In the genomic region with DNA sequence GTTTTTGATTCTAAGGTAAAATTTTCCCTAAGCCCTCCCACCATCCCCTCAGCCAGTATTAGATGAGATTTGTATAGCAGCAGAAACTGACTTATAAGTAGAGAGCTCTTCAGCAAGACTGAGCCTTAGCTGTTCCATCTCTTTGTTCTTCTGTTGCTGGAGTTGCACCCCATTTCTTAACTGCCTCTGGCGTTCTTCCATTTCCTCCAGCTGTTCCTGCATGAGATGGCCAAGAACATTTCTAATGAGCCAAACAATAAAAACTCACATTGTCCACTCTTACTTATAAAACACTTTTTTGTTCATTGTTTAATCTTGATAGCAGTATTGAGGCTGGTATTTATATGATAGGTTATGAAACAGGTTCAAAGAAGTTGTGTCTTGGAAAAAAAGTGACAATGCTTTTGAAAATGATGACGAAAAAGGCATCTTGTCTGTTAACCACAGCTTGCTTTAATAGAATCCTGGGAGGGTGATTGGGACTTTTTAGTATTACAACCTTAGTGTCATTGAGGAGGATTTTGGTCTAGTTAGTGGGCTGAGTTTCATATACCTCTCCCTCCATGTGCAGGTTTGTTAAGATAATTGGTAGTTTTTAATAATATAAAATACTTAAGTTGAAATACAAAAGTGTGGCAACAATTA, we compare ENCODE assay signal across 10 cellular contexts. TPM values are rescaled to one million over a fixed set of nuclear protein-coding genes. Genes with fewer than 3 reads are reported as not detected.
DNase-seq lines count a peak whose midpoint lies in the region; ATAC-seq and TF ChIP-seq lines count a peak whose summit lies in the region.
"Had no signal": no experiment of that assay in that cellular context is flagged by ENCODE, and none has a peak within 500 bp of the region (broad histone marks: within the 10 kb centered on the region; RNA-seq: fewer than 3 reads in every experiment).

No MANE protein-coding gene starts in this region.

- TF ChIP-seq CTCF in neural crest cell (conservative IDR thresholded peaks at IDR 0.05) = no peak

- no peaks in the 10 kb centered on the region for H3K4me1 Mint-ChIP-seq in neural crest cell

- peaks cover 27% of the 10 kb centered on the region for H3K36me3 ChIP-seq in ACC112 (ENCODE audit: insufficient read depth, low read length)

- no peaks in the 10 kb centered on the region for H3K4me1 ChIP-seq in ACC112 (ENCODE audit: control insufficient read depth, insufficient read depth, low read length, unreplicated experiment)

- no peaks in the 10 kb centered on the region for H3K27me3 Mint-ChIP-seq in neural crest cell (ENCODE audit: low read depth)
- H3K27me3 Mint-ChIP-seq: activated naive CD8-positive, alpha-beta T cell treated with anti-CD3 and anti-CD28 coated beads, Interleukin-2, amount 10 ng/mL, durations not matched to agents 7 days and 5 days had no signal

- H3K4me3 ChIP-seq in ACC112 (ENCODE audit: low read depth, low read length) = no peak overlapping the region

- H3K36me3 Mint-ChIP-seq in neural crest cell (ENCODE audit: low read depth) = peaks cover 31% of the 10 kb centered on the region

- ATAC-seq in GM21723 (IDR thresholded peaks at IDR 0.05; ENCODE audit: unreplicated experiment) (no peak), HG03045 (IDR thresholded peaks at IDR 0.05; ENCODE audit: unreplicated experiment) (no peak), HG02938 (IDR thresholded peaks at IDR 0.05; ENCODE audit: unreplicated experiment) (no peak)

- peak overlapping the region; percentile 7; the same call in 1 of the 2 replicates for H3K27ac ChIP-seq in ACC112 (ENCODE audit: low read depth, low read length)

- peak overlapping the region; percentile 51 for H3K27ac Mint-ChIP-seq in neural crest cell (ENCODE audit: unreplicated experiment)
- H3K27ac Mint-ChIP-seq: activated naive CD8-positive, alpha-beta T cell treated with anti-CD3 and anti-CD28 coated beads, Interleukin-2, amount 10 ng/mL, durations not matched to agents 7 days and 5 days had no signal

- no peaks in the 10 kb centered on the region for H3K27me3 ChIP-seq in ACC112 (ENCODE audit: insufficient read depth, low read length)

- no peak overlapping the region for H3K4me3 Mint-ChIP-seq in neural crest cell
- H3K4me3 Mint-ChIP-seq: activated naive CD8-positive, alpha-beta T cell treated with anti-CD3 and anti-CD28 coated beads, Interleukin-2, amount 10 ng/mL, durations not matched to agents 7 days and 5 days had no signal

- no peaks in the 10 kb centered on the region for H3K9me3 Mint-ChIP-seq in neural crest cell
- H3K9me3 Mint-ChIP-seq: activated naive CD8-positive, alpha-beta T cell treated with anti-CD3 and anti-CD28 coated beads, Interleukin-2, amount 10 ng/mL, durations not matched to agents 7 days and 5 days had no signal

- DNase-seq in RPMI7951 (ENCODE audit: low read depth) (peak; percentile 25), fibroblast of gingiva (ENCODE audit: low read depth) (peak; percentile 78), neural crest cell (ENCODE audit: low read depth, low spot score) (no peak), T-helper 2 cell (no peak)
- DNase-seq: activated naive CD8-positive, alpha-beta T cell treated with anti-CD3 and anti-CD28 coated beads, Interleukin-2, amount 10 ng/mL, durations not matched to agents 7 days and 5 days; COR-L47 had no signal

- no peak overlapping the region for H2AFZ ChIP-seq in ACC112 (ENCODE audit: low read length, unreplicated experiment)

- H3K79me2 ChIP-seq in ACC112 (ENCODE audit: control insufficient read depth, insufficient read depth, low read length, unreplicated experiment) = peaks cover 3% of the 10 kb centered on the region

RNA-seq across cellular contexts. Expression of a gene that starts 18.3 kb away (rescaled TPM):
- total RNA-seq in RPMI7951 (2014; rRNA removed; shearing (Covaris generic)) = 20.5 and 21.5 TPM in 2 replicates
- total RNA-seq in neural crest cell = 0.12 TPM in 1 of 2 replicates, not detected in the other
- total RNA-seq: activated naive CD8-positive, alpha-beta T cell treated with anti-CD3 and anti-CD28 coated beads, Interleukin-2, amount 10 ng/mL, durations not matched to agents 7 days and 5 days had no signal

RNA-seq across cellular contexts. Expression of a gene that starts 33.3 kb away (rescaled TPM):
- total RNA-seq in RPMI7951 (2014; rRNA removed; shearing (Covaris generic)) = 83.0 and 90.5 TPM in 2 replicates
- total RNA-seq in neural crest cell = 492 and 494 TPM in 2 replicates

RNA-seq across cellular contexts. Expression of a gene that starts 33.9 kb away (rescaled TPM):
- 62.4 and 83.5 TPM in 2 replicates for total RNA-seq in RPMI7951 (2014; rRNA removed; shearing (Covaris generic))
- total RNA-seq in neural crest cell = 49.1 and 53.1 TPM in 2 replicates

Comparison
In these comparisons a context has a peak if more than half of its experiments do, and no peak if none do; other contexts are left out.
1. DNase-seq: peak in RPMI7951 (single experiment) and fibroblast of gingiva (single experiment); none in neural crest cell (single experiment) and T-helper 2 cell (0 of 5).
2. RNA of a gene that starts 18.3 kb away (total RNA-seq): 20.5 to 21.5 TPM in RPMI7951; 0.12 TPM in neural crest cell; every median in the first group is over 10 times any median in the second.